Comparison of ENCODE assay signal across 1 cellular context in genomic region chr4:38493068-38493467, GRCh38.
TF ChIP-seq lines count a peak whose summit lies in the region.

No MANE protein-coding gene starts in this region.

TF ChIP-seq in K562, 482 proteins besides CTCF, POLR2A, EP300 and RAD21 (continued from another document):
- TF ChIP-seq HDAC2 (IDR thresholded peaks at IDR 0.05), result peak; percentile 50; the same call in 1 of the 2 replicates
- TF ChIP-seq MAZ (CRISPR knock-in tag; conservative IDR thresholded peaks at IDR 0.05 in 1 of 2, IDR thresholded peaks at IDR 0.05 in 1 of 2), result no peak
- TF ChIP-seq POU5F1 (IDR thresholded peaks at IDR 0.05; ENCODE audit: borderline replicate concordance, low read depth, low read length, partially characterized antibody), result no peak
- no peak for TF ChIP-seq ZZZ3 (IDR thresholded peaks at IDR 0.05)
- no peak for TF ChIP-seq FOXO4 (CRISPR knock-in tag; IDR thresholded peaks at IDR 0.05)
- TF ChIP-seq NFE2L1 (tag; IDR thresholded peaks at IDR 0.05; ENCODE audit: borderline replicate concordance, low read depth), result no peak
- no peak for TF ChIP-seq ILK (tag; IDR thresholded peaks at IDR 0.05; ENCODE audit: borderline replicate concordance, low read depth)
- 0 out of 4 replicates have a peak, but pooled peaks of 1 of the 2 experiments have one; percentile 16 for TF ChIP-seq FOXK2 (conservative IDR thresholded peaks at IDR 0.05 in 1 of 2, IDR thresholded peaks at IDR 0.05 in 1 of 2; ENCODE audit: low read depth in 2 of 2)
- no peak for TF ChIP-seq NFATC3 (IDR thresholded peaks at IDR 0.05)
- TF ChIP-seq TAF1 (IDR thresholded peaks at IDR 0.05; ENCODE audit: control insufficient read depth, extremely low read depth, insufficient read depth, low read length, severe bottlenecking), result no peak
- no peak for TF ChIP-seq KDM2B (CRISPR knock-in tag; IDR thresholded peaks at IDR 0.05)
- TF ChIP-seq ZNF609 (CRISPR knock-in tag; IDR thresholded peaks at IDR 0.05; ENCODE audit: borderline replicate concordance), result no peak
- no peak for TF ChIP-seq NR4A1 (CRISPR knock-in tag; IDR thresholded peaks at IDR 0.05)
- no peak for TF ChIP-seq NR4A1 (tag; IDR thresholded peaks at IDR 0.05)
- no peak for TF ChIP-seq PCBP1 (IDR thresholded peaks at IDR 0.05; ENCODE audit: low read depth, low read length, poor library complexity, severe bottlenecking)
- no peak for TF ChIP-seq RERE (CRISPR knock-in tag; IDR thresholded peaks at IDR 0.05; ENCODE audit: borderline replicate concordance)
- no peak for TF ChIP-seq ZNF165 (CRISPR knock-in tag; IDR thresholded peaks at IDR 0.05; ENCODE audit: borderline replicate concordance)
- no peak for TF ChIP-seq CCAR2 (IDR thresholded peaks at IDR 0.05; ENCODE audit: low read depth, low read length)
- TF ChIP-seq ATF3 (IDR thresholded peaks at IDR 0.05), result peak; percentile 61
- no peak for TF ChIP-seq ATF3 (CRISPR knock-in tag; conservative IDR thresholded peaks at IDR 0.05)
- no peak for TF ChIP-seq ZNF707 (CRISPR knock-in tag; conservative IDR thresholded peaks at IDR 0.05)
- 0 out of 2 replicates have a peak, but pooled peaks have one; percentile 18 for TF ChIP-seq JUN (IDR thresholded peaks at IDR 0.05; ENCODE audit: borderline replicate concordance, low read depth, low read length)
- TF ChIP-seq JUN (CRISPR knock-in tag; IDR thresholded peaks at IDR 0.05; ENCODE audit: borderline replicate concordance), result no peak
- no peak for TF ChIP-seq ZNF445 (CRISPR knock-in tag; IDR thresholded peaks at IDR 0.05; ENCODE audit: low read depth)
- TF ChIP-seq RBM25 (IDR thresholded peaks at IDR 0.05; ENCODE audit: low read depth, low read length, severe bottlenecking), result peak; percentile 42
- peak; percentile 22; the same call in 1 of the 2 replicates for TF ChIP-seq ATF7 (IDR thresholded peaks at IDR 0.05)
- TF ChIP-seq CBFA2T3 (IDR thresholded peaks at IDR 0.05), result peak; percentile 29; the same call in 1 of the 2 replicates
- TF ChIP-seq ARID2 (IDR thresholded peaks at IDR 0.05), result no peak
- TF ChIP-seq PHF8 (IDR thresholded peaks at IDR 0.05; ENCODE audit: borderline replicate concordance, low read length), result no peak
- TF ChIP-seq CAMTA2 (CRISPR knock-in tag; conservative IDR thresholded peaks at IDR 0.05), result no peak
- TF ChIP-seq ZKSCAN3 (CRISPR knock-in tag; IDR thresholded peaks at IDR 0.05), result no peak
- TF ChIP-seq CUX1 (CRISPR knock-in tag; IDR thresholded peaks at IDR 0.05), result no peak
- no peak for TF ChIP-seq ZNF561 (CRISPR knock-in tag; conservative IDR thresholded peaks at IDR 0.05)
- TF ChIP-seq FOXP1 (CRISPR knock-in tag; IDR thresholded peaks at IDR 0.05), result no peak
- TF ChIP-seq HNRNPH1 (optimal IDR thresholded peaks at IDR 0.05; ENCODE audit: low read depth, low read length), result no peak
- TF ChIP-seq ARID1B (IDR thresholded peaks at IDR 0.05), result peak; percentile 58
- no peak for TF ChIP-seq PML (IDR thresholded peaks at IDR 0.05; ENCODE audit: low read length)
- no peak for TF ChIP-seq ZMIZ1 (IDR thresholded peaks at IDR 0.05; ENCODE audit: low read depth in 2 of 2, low read length in 2 of 2)
- TF ChIP-seq PPARD (CRISPR knock-in tag; IDR thresholded peaks at IDR 0.05), result no peak
- TF ChIP-seq TAL1 (IDR thresholded peaks at IDR 0.05), result peak; percentile 29
- TF ChIP-seq RFX1 (IDR thresholded peaks at IDR 0.05), result peak; percentile 23; the same call in 1 of the 2 replicates
- TF ChIP-seq CHCHD3 (CRISPR knock-in tag; IDR thresholded peaks at IDR 0.05), result no peak
- TF ChIP-seq SRSF7 (optimal IDR thresholded peaks at IDR 0.05; ENCODE audit: low read depth, low read length), result no peak
- peak; percentile 25 to 50; a peak in 3 of 4 replicates for TF ChIP-seq KDM1A (IDR thresholded peaks at IDR 0.05)
- TF ChIP-seq SMARCA4 (IDR thresholded peaks at IDR 0.05), result peak; percentile 42; the same call in 1 of the 2 replicates
- TF ChIP-seq SPI1 (IDR thresholded peaks at IDR 0.05; ENCODE audit: borderline replicate concordance, low read depth, low read length), result no peak
TF ChIP-seq in K562: peak in this region for 16.
